Comparison of ENCODE assay signal across 8 cellular contexts in the genomic region with DNA sequence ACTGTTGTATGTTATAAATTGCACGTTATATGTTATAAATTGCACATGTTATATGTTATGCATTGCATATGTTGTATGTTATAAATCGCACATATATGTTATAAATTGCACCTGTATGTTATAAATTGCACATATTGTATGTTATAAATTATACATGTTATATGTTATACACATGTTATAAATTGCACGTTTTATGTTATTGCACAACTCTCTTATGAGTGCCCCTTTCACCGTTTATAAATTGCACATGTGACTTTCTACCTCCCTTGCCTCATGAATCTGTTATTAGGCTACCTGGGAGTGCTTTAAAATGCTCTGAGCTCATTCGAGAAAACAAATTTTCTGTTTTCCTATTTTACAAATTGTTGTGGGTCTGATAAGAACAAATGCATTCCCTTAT.
"Had no signal": no experiment of that assay in that cellular context is flagged by ENCODE, and none has a peak within 500 bp of the region (broad histone marks: within the 10 kb centered on the region; RNA-seq: fewer than 3 reads in every experiment).

No MANE protein-coding gene starts in this region.

- H3K9ac ChIP-seq: GM23248, KMS-11 had no signal

- H2AFZ ChIP-seq: GM23248 had no signal

- H3K4me1 Mint-ChIP-seq: IgD-negative memory B cell had no signal

- H3K27ac Mint-ChIP-seq: IgD-negative memory B cell had no signal

- H3K27ac ChIP-seq: GM23248, HL-60, KMS-11 had no signal

- H3K4me2 ChIP-seq: KMS-11 had no signal

- H3K36me3 Mint-ChIP-seq: IgD-negative memory B cell had no signal

- H3K4me3 Mint-ChIP-seq: H9, IgD-negative memory B cell had no signal

- H3K4me3 ChIP-seq: GM23248 had no signal

- FAIRE-seq: H54 had no signal

- DNase-seq: GM23248, H9, HCEC 1CT, Karpas-422 had no signal
